8 cellular contexts compared by ENCODE assay signal in genomic region chr3:39808467-39809180, GRCh38. TPM values are rescaled to one million over a fixed set of nuclear protein-coding genes. Genes with fewer than 3 reads are reported as not detected.
DNase-seq lines count a peak whose midpoint lies in the region; ATAC-seq and TF ChIP-seq lines count a peak whose summit lies in the region.

No MANE protein-coding gene starts in this region.

- H3K27ac ChIP-seq in CD4-positive, CD25-positive, alpha-beta regulatory T cell (ENCODE audit: insufficient read depth, low read length, poor library complexity, severe bottlenecking), result no peak overlapping the region
- H3K27ac ChIP-seq in HEK293 (ENCODE audit: extremely low read depth, low read depth, low read length), result no peak overlapping the region; the same call in 1 of the 2 replicates

- no peaks in the 10 kb centered on the region for H3K36me3 ChIP-seq in CD4-positive, CD25-positive, alpha-beta regulatory T cell (ENCODE audit: control insufficient read depth, insufficient read depth, low read length)
- no peaks in the 10 kb centered on the region for H3K36me3 ChIP-seq in HEK293 (ENCODE audit: control insufficient read depth in 2 of 2, insufficient read depth in 1 of 2, low read length in 2 of 2)
- no peaks in the 10 kb centered on the region for H3K36me3 ChIP-seq in iPS-15b (ENCODE audit: control insufficient read depth, insufficient read depth, low read length)

- peak overlapping the region; percentile 46 to 72 (median 60) for H3K4me3 Mint-ChIP-seq in CD4-positive, CD25-positive, alpha-beta regulatory T cell
- H3K4me3 Mint-ChIP-seq in activated T-helper 2 cell treated with anti-CD3 and anti-CD28 coated beads, Interferon-gamma antibody, Interleukin-2, Interleukin-4, amounts not matched to agents 10 μg/mL and 5 μg/mL and 100 μg/mL, durations not matched to agents 14 hours and 24 hours and 36 hours (ENCODE audit: low read depth), result peak overlapping the region; percentile 62

- peaks cover 0 to 8% (median 2%) of the 10 kb centered on the region in 7 donors for H3K9me3 Mint-ChIP-seq in CD4-positive, CD25-positive, alpha-beta regulatory T cell
- peaks cover 6% of the 10 kb centered on the region for H3K9me3 Mint-ChIP-seq in activated T-helper 2 cell treated with anti-CD3 and anti-CD28 coated beads, Interferon-gamma antibody, Interleukin-2, Interleukin-4, amounts not matched to agents 10 μg/mL and 5 μg/mL and 100 μg/mL, durations not matched to agents 14 hours and 24 hours and 36 hours

- no peak for ATAC-seq in CD4-positive, CD25-positive, alpha-beta regulatory T cell (ENCODE audit: low read depth in 2 of 2)
- ATAC-seq in GM18873 (IDR thresholded peaks at IDR 0.05; ENCODE audit: low FRiP score, unreplicated experiment), result no peak
- ATAC-seq in GM18511 (IDR thresholded peaks at IDR 0.05; ENCODE audit: unreplicated experiment), result no peak

- TF ChIP-seq CTCF in HEK293 (tag by site-specific recombination; IDR thresholded peaks at IDR 0.05), result no peak

- H3K27me3 Mint-ChIP-seq in CD4-positive, CD25-positive, alpha-beta regulatory T cell, result peaks cover 50% of the 10 kb centered on the region
- peaks cover 55% of the 10 kb centered on the region for H3K27me3 Mint-ChIP-seq in activated T-helper 2 cell treated with anti-CD3 and anti-CD28 coated beads, Interferon-gamma antibody, Interleukin-2, Interleukin-4, amounts not matched to agents 10 μg/mL and 5 μg/mL and 100 μg/mL, durations not matched to agents 14 hours and 24 hours and 36 hours (ENCODE audit: low read depth)

- no peak overlapping the region for H3K4me3 ChIP-seq in CD4-positive, CD25-positive, alpha-beta regulatory T cell (ENCODE audit: low read depth, low read length)
- H3K4me3 ChIP-seq in HEK293 (ENCODE audit: low read depth, low read length) (peak overlapping the region; percentile 38), iPS-15b (ENCODE audit: low read depth, low read length) (peak overlapping the region; percentile 69), skeletal muscle cell (ENCODE audit: low read depth, low read length) (peak overlapping the region; percentile 32)

- no peak overlapping the region for H3K27ac Mint-ChIP-seq in CD4-positive, CD25-positive, alpha-beta regulatory T cell
- H3K27ac Mint-ChIP-seq in activated T-helper 2 cell treated with anti-CD3 and anti-CD28 coated beads, Interferon-gamma antibody, Interleukin-2, Interleukin-4, amounts not matched to agents 10 μg/mL and 5 μg/mL and 100 μg/mL, durations not matched to agents 14 hours and 24 hours and 36 hours, result no peak overlapping the region

- intact Hi-C loops in activated T-helper 2 cell treated with anti-CD3 and anti-CD28 coated beads, Interferon-gamma antibody, Interleukin-2, Interleukin-4, amounts not matched to agents 10 μg/mL and 5 μg/mL and 100 μg/mL, durations not matched to agents 14 hours and 24 hours and 36 hours (cut with micrococcal nuclease), result no loop called here

- H3K4me1 ChIP-seq in CD4-positive, CD25-positive, alpha-beta regulatory T cell (ENCODE audit: control insufficient read depth, insufficient read depth, low read length, poor library complexity, severe bottlenecking), result peaks cover 4% of the 10 kb centered on the region
- no peaks in the 10 kb centered on the region for H3K4me1 ChIP-seq in HEK293 (ENCODE audit: control insufficient read depth, insufficient read depth, low read length)
- H3K4me1 ChIP-seq in iPS-15b (ENCODE audit: control insufficient read depth, insufficient read depth, low read length), result no peaks in the 10 kb centered on the region

- no peak for DNase-seq in CD4-positive, CD25-positive, alpha-beta regulatory T cell
- DNase-seq in activated T-helper 2 cell treated with anti-CD3 and anti-CD28 coated beads, Interferon-gamma antibody, Interleukin-2, Interleukin-4, amounts not matched to agents 10 μg/mL and 5 μg/mL and 100 μg/mL, durations not matched to agents 14 hours and 24 hours and 36 hours (ENCODE audit: low spot score), result no peak
- DNase-seq in skeletal muscle cell (ENCODE audit: low read depth) (no peak), NCI-H1436 (lab: John Stamatoyannopoulos, UW) (no peak)

- no peaks in the 10 kb centered on the region for H3K36me3 Mint-ChIP-seq in CD4-positive, CD25-positive, alpha-beta regulatory T cell
- H3K36me3 Mint-ChIP-seq in activated T-helper 2 cell treated with anti-CD3 and anti-CD28 coated beads, Interferon-gamma antibody, Interleukin-2, Interleukin-4, amounts not matched to agents 10 μg/mL and 5 μg/mL and 100 μg/mL, durations not matched to agents 14 hours and 24 hours and 36 hours (ENCODE audit: low read depth), result no peaks in the 10 kb centered on the region

- peaks cover 0 to 2% of the 10 kb centered on the region in 2 experiments for H3K9me3 ChIP-seq in CD4-positive, CD25-positive, alpha-beta regulatory T cell (ENCODE audit: control insufficient read depth in 2 of 2, low read length in 2 of 2)
- H3K9me3 ChIP-seq in HEK293 (ENCODE audit: control insufficient read depth, insufficient read depth, low read depth, low read length) (no peaks in the 10 kb centered on the region), iPS-15b (ENCODE audit: control insufficient read depth, insufficient read depth, low read length) (no peaks in the 10 kb centered on the region)

- peaks cover 0 to 22% (median 8%) of the 10 kb centered on the region in 4 donors for H3K4me1 Mint-ChIP-seq in CD4-positive, CD25-positive, alpha-beta regulatory T cell
- H3K4me1 Mint-ChIP-seq in activated T-helper 2 cell treated with anti-CD3 and anti-CD28 coated beads, Interferon-gamma antibody, Interleukin-2, Interleukin-4, amounts not matched to agents 10 μg/mL and 5 μg/mL and 100 μg/mL, durations not matched to agents 14 hours and 24 hours and 36 hours (ENCODE audit: low read depth), result peaks cover 7% of the 10 kb centered on the region

- peaks cover 18% of the 10 kb centered on the region for H3K27me3 ChIP-seq in CD4-positive, CD25-positive, alpha-beta regulatory T cell (ENCODE audit: control insufficient read depth, insufficient read depth, low read length)
- peaks cover 58% of the 10 kb centered on the region for H3K27me3 ChIP-seq in iPS-15b (ENCODE audit: control insufficient read depth, insufficient read depth, low read length)

- POLR2A ChIA-PET in HEK293 (lab: Yijun Ruan, JAX), result no interaction called here

- H3K9ac ChIP-seq in iPS-15b (ENCODE audit: low read depth, low read length), result no peak overlapping the region

- CTCF ChIA-PET in HEK293 (lab: Yijun Ruan, JAX), result no interaction called here

TF ChIP-seq in HEK293, 187 proteins besides CTCF, POLR2A, EP300 and RAD21 (continues in another document):
- TF ChIP-seq, protein P1, sequence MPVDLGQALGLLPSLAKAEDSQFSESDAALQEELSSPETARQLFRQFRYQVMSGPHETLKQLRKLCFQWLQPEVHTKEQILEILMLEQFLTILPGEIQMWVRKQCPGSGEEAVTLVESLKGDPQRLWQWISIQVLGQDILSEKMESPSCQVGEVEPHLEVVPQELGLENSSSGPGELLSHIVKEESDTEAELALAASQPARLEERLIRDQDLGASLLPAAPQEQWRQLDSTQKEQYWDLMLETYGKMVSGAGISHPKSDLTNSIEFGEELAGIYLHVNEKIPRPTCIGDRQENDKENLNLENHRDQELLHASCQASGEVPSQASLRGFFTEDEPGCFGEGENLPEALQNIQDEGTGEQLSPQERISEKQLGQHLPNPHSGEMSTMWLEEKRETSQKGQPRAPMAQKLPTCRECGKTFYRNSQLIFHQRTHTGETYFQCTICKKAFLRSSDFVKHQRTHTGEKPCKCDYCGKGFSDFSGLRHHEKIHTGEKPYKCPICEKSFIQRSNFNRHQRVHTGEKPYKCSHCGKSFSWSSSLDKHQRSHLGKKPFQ (tag by site-specific recombination; IDR thresholded peaks at IDR 0.05), result no peak
- TF ChIP-seq ZNF621 (tag by site-specific recombination; IDR thresholded peaks at IDR 0.05) (no peak), ZNF596 (tag by site-specific recombination; IDR thresholded peaks at IDR 0.05) (no peak), SALL2 (tag by site-specific recombination; IDR thresholded peaks at IDR 0.05; ENCODE audit: borderline replicate concordance) (no peak), ZNF423 (tag by site-specific recombination; IDR thresholded peaks at IDR 0.05) (no peak), KLF16 (tag by site-specific recombination; IDR thresholded peaks at IDR 0.05) (no peak), ZNF510 (tag by site-specific recombination; IDR thresholded peaks at IDR 0.05; ENCODE audit: insufficient replicate concordance) (no peak), ZNF560 (tag by site-specific recombination; IDR thresholded peaks at IDR 0.05; ENCODE audit: borderline replicate concordance) (no peak), ZNF837 (tag by site-specific recombination; IDR thresholded peaks at IDR 0.05) (no peak)
- TF ChIP-seq, protein P2, sequence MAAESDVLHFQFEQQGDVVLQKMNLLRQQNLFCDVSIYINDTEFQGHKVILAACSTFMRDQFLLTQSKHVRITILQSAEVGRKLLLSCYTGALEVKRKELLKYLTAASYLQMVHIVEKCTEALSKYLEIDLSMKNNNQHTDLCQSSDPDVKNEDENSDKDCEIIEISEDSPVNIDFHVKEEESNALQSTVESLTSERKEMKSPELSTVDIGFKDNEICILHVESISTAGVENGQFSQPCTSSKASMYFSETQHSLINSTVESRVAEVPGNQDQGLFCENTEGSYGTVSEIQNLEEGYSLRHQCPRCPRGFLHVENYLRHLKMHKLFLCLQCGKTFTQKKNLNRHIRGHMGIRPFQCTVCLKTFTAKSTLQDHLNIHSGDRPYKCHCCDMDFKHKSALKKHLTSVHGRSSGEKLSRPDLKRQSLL (tag by site-specific recombination; IDR thresholded peaks at IDR 0.05), result no peak
- TF ChIP-seq, protein P3, sequence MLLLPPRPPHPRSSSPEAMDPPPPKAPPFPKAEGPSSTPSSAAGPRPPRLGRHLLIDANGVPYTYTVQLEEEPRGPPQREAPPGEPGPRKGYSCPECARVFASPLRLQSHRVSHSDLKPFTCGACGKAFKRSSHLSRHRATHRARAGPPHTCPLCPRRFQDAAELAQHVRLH (tag by site-specific recombination; IDR thresholded peaks at IDR 0.05), result no peak
- TF ChIP-seq, protein P4, sequence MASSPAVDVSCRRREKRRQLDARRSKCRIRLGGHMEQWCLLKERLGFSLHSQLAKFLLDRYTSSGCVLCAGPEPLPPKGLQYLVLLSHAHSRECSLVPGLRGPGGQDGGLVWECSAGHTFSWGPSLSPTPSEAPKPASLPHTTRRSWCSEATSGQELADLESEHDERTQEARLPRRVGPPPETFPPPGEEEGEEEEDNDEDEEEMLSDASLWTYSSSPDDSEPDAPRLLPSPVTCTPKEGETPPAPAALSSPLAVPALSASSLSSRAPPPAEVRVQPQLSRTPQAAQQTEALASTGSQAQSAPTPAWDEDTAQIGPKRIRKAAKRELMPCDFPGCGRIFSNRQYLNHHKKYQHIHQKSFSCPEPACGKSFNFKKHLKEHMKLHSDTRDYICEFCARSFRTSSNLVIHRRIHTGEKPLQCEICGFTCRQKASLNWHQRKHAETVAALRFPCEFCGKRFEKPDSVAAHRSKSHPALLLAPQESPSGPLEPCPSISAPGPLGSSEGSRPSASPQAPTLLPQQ (tag by site-specific recombination; IDR thresholded peaks at IDR 0.05), result no peak

RNA-seq across cellular contexts. Expression of gene MYRIP, which starts 0.8 kb away (rescaled TPM):
- not detected for total RNA-seq in CD4-positive, CD25-positive, alpha-beta regulatory T cell
- polyA plus RNA-seq in CD4-positive, CD25-positive, alpha-beta regulatory T cell, result not detected
- not detected in 2 replicates for total RNA-seq in activated T-helper 2 cell treated with anti-CD3 and anti-CD28 coated beads, Interferon-gamma antibody, Interleukin-2, Interleukin-4, amounts not matched to agents 10 μg/mL and 5 μg/mL and 100 μg/mL, durations not matched to agents 14 hours and 24 hours and 36 hours
